11 cellular contexts compared by ENCODE assay signal in the genomic region with DNA sequence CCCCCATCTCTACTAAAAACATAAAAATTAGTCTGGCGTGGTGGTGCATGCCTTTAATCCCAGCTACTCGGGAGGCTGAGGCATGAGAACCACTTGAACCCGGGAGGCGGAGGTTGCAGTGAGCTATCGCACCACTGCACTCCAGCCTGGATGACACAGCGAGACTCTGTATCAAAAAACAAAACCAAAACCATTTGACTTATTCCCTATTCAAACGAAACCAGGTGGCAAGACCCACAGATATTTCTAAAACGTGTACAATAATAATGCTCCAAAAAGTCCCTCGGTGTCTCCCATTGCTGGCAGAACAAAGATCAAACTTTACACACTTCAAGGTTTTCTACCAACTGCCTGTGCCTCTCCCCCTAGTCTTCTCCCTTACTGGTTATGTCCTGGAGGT. TPM values are rescaled to one million over a fixed set of nuclear protein-coding genes. Genes with fewer than 3 reads are reported as not detected.
DNase-seq lines count a peak whose midpoint lies in the region; ATAC-seq and TF ChIP-seq lines count a peak whose summit lies in the region.
"Had no signal": no experiment of that assay in that cellular context is flagged by ENCODE, and none has a peak within 500 bp of the region (broad histone marks: within the 10 kb centered on the region; RNA-seq: fewer than 3 reads in every experiment).

No MANE protein-coding gene starts in this region.

- POLR2A ChIA-PET in A673 (lab: Charles Lee; ENCODE audit: low non-redundant PET) (no interaction called here), PC-3 (lab: Charles Lee; ENCODE audit: unreplicated experiment) (no interaction called here)

- H3K4me3 Mint-ChIP-seq in chondrocyte (ENCODE audit: unreplicated experiment), result no peak overlapping the region

- TF ChIP-seq CTCF in A673 (conservative IDR thresholded peaks at IDR 0.05; ENCODE audit: low read depth, low read length) (no peak), PC-3 (conservative IDR thresholded peaks at IDR 0.05; ENCODE audit: low read depth, low read length) (no peak), chondrocyte (IDR thresholded peaks at IDR 0.05) (no peak)

- H3K9me2 ChIP-seq in PC-3 (replicated peaks; ENCODE audit: low read length), result no peaks in the 10 kb centered on the region

- H3K36me3 Mint-ChIP-seq in chondrocyte (ENCODE audit: low read depth), result peaks cover 4% of the 10 kb centered on the region

- no TSS peak for BruUV-seq in A673 (replicated peaks; lab: Mats Ljungman, UMichigan)
- no TSS peak for BruUV-seq in PC-3 (replicated peaks; lab: Mats Ljungman, UMichigan)

- no peaks in the 10 kb centered on the region for H3F3A ChIP-seq in PC-3 (ENCODE audit: low read length, unreplicated experiment)

- peak; percentile 37 for DNase-seq in cerebellar cortex (ENCODE audit: low spot score)
- no peak for DNase-seq in A673 (ENCODE audit: low spot score)
- DNase-seq in PC-3, result no peak
- DNase-seq in cortex of kidney (lab: John Stamatoyannopoulos, UW), result no peak
- DNase-seq in chondrocyte (ENCODE audit: low spot score), result no peak
- DNase-seq: DND-41, NCI-H1092, right lobe of liver had no signal

- H3K4me3 ChIP-seq in A673 (ENCODE audit: low read depth, low read length, poor library complexity, severe bottlenecking), result no peak overlapping the region
- H3K4me3 ChIP-seq in PC-3 (ENCODE audit: low read length), result no peak overlapping the region
- H3K4me3 ChIP-seq: right lobe of liver had no signal

- H3K27me3 ChIP-seq in A673 (replicated peaks; ENCODE audit: insufficient read depth, low read depth, low read length, poor library complexity), result no peaks in the 10 kb centered on the region
- H3K27me3 ChIP-seq in PC-3 (ENCODE audit: low read length), result no peaks in the 10 kb centered on the region
- H3K27me3 ChIP-seq: right lobe of liver had no signal

- ATAC-seq in GM18868 (IDR thresholded peaks at IDR 0.05; ENCODE audit: unreplicated experiment) (peak; percentile 86), GM21390 (IDR thresholded peaks at IDR 0.05; ENCODE audit: unreplicated experiment) (peak; percentile 75), HG03060 (IDR thresholded peaks at IDR 0.05; ENCODE audit: low read depth, unreplicated experiment) (peak; percentile 68), PC-3 (no peak)
- ATAC-seq: right lobe of liver had no signal

- H3K36me3 ChIP-seq in A673 (ENCODE audit: insufficient read depth, low read length, poor library complexity, severe bottlenecking) (peaks cover 12% of the 10 kb centered on the region), PC-3 (ENCODE audit: low read depth, low read length) (peaks cover 4% of the 10 kb centered on the region; the same call in 1 of the 2 replicates)

- H3K4me1 Mint-ChIP-seq in chondrocyte (ENCODE audit: low read depth), result peaks cover 14% of the 10 kb centered on the region

- no peak overlapping the region for H3K9ac ChIP-seq in PC-3 (ENCODE audit: low read length)

- H3K27ac ChIP-seq in A673 (ENCODE audit: low read depth, low read length, poor library complexity, severe bottlenecking) (no peak overlapping the region), PC-3 (ENCODE audit: low read length) (no peak overlapping the region)
- H3K27ac ChIP-seq: right lobe of liver had no signal

- no peak overlapping the region for H3K4me2 ChIP-seq in PC-3 (ENCODE audit: low read length)

- no peaks in the 10 kb centered on the region for H3K79me2 ChIP-seq in PC-3 (ENCODE audit: low read length)

- no peaks in the 10 kb centered on the region for H3K27me3 Mint-ChIP-seq in chondrocyte (ENCODE audit: low read depth)

- no peaks in the 10 kb centered on the region for H4K20me1 ChIP-seq in PC-3 (ENCODE audit: low read length)

- CTCF ChIA-PET in A673 (lab: Charles Lee), result no interaction called here
- CTCF ChIA-PET in PC-3 (lab: Charles Lee), result no interaction called here

- no peak overlapping the region for H3K27ac Mint-ChIP-seq in chondrocyte (ENCODE audit: unreplicated experiment)

- intact Hi-C loops in A673 (cut with micrococcal nuclease; ENCODE audit: unreplicated experiment) (loop anchor here (10.0 kb wide), 1 partner anchor 318 kb away; no protein-coding TSS in a partner anchor), PC-3 (cut with micrococcal nuclease) (no loop called here)

- no peak overlapping the region for H2AFZ ChIP-seq in PC-3 (ENCODE audit: low read length)

- no peaks in the 10 kb centered on the region for H3K9me3 ChIP-seq in A673 (ENCODE audit: low read depth, low read length, poor library complexity, severe bottlenecking)
- no peaks in the 10 kb centered on the region for H3K9me3 ChIP-seq in PC-3 (ENCODE audit: low read length)
- H3K9me3 ChIP-seq: right lobe of liver had no signal

- no peaks in the 10 kb centered on the region for H3K9me3 Mint-ChIP-seq in chondrocyte (ENCODE audit: low read depth)

- no peaks in the 10 kb centered on the region for H3K4me1 ChIP-seq in A673 (ENCODE audit: insufficient read depth, low read length, poor library complexity, severe bottlenecking)
- H3K4me1 ChIP-seq in PC-3 (ENCODE audit: insufficient read depth, low read length), result 0 out of 2 replicates have a peak, but pooled peaks cover 6% of the 10 kb centered on the region

RNA-seq across cellular contexts. Expression of gene HMGCR, which starts 29.8 kb away (rescaled TPM):
- 127 and 168 TPM in 2 replicates for total RNA-seq in A673 (2021)
- total RNA-seq in PC-3 (2014; rRNA removed), result 19.9 and 22.0 TPM in 2 replicates
- total RNA-seq in chondrocyte, result 63.2 to 75.9 TPM (median 73.1 TPM) in 3 replicates
